In genomic region chr5:14218897-14219573, GRCh38 we compare ENCODE assay signal across 1 cellular context.
TF ChIP-seq lines count a peak whose summit lies in the region.

No MANE protein-coding gene starts in this region.

TF ChIP-seq in A549, 52 proteins besides CTCF, POLR2A, EP300 and RAD21 (continued from another document):
- no peak for TF ChIP-seq MAZ (IDR thresholded peaks at IDR 0.05; ENCODE audit: borderline replicate concordance, low read depth, low read length)
- TF ChIP-seq BHLHE40 (IDR thresholded peaks at IDR 0.05; ENCODE audit: low read depth, low read length) = no peak
- TF ChIP-seq KDM1A (IDR thresholded peaks at IDR 0.05; ENCODE audit: low read depth) = no peak
- TF ChIP-seq SREBF2 (IDR thresholded peaks at IDR 0.05) = no peak
- no peak for TF ChIP-seq EHF (CRISPR knock-in tag; IDR thresholded peaks at IDR 0.05)
TF ChIP-seq in A549: peak in this region for 0.
